19 cellular contexts compared by ENCODE assay signal in genomic region chr2:241255542-241256167, GRCh38. TPM values are rescaled to one million over a fixed set of nuclear protein-coding genes. Genes with fewer than 3 reads are reported as not detected.
DNase-seq lines count a peak whose midpoint lies in the region; ATAC-seq and TF ChIP-seq lines count a peak whose summit lies in the region.
"Had no signal": no experiment of that assay in that cellular context is flagged by ENCODE, and none has a peak within 500 bp of the region (broad histone marks: within the 10 kb centered on the region; RNA-seq: fewer than 3 reads in every experiment).

No MANE protein-coding gene starts in this region.

- H3K23ac ChIP-seq in trophoblast cell (ENCODE audit: low read length) = no peak overlapping the region

- TF ChIP-seq CTCF in endothelial cell (IDR thresholded peaks at IDR 0.05; ENCODE audit: unreplicated experiment) (no peak), psoas muscle (IDR thresholded peaks at IDR 0.05) (no peak), GM13977 (IDR thresholded peaks at IDR 0.05; ENCODE audit: extremely low read depth, insufficient read depth, missing control alignments) (no peak), hepatocyte (IDR thresholded peaks at IDR 0.05; ENCODE audit: poor library complexity) (no peak)

- no peak overlapping the region for H3K14ac ChIP-seq in trophoblast cell (ENCODE audit: low read length)

- H2AFZ ChIP-seq in hepatocyte (no peak overlapping the region), trophoblast cell (ENCODE audit: insufficient read depth, low read length, poor library complexity) (no peak overlapping the region)

- H3K9ac ChIP-seq in trophoblast cell (ENCODE audit: low read length) = no peak overlapping the region

- H3K36me3 Mint-ChIP-seq in endothelial cell (ENCODE audit: low read depth, unreplicated experiment) = peaks cover 52% of the 10 kb centered on the region

- no peaks in the 10 kb centered on the region for H3K79me1 ChIP-seq in trophoblast cell (ENCODE audit: low read length)

- no peak overlapping the region for H2BK5ac ChIP-seq in trophoblast cell (ENCODE audit: low read depth, low read length, poor library complexity)

- H3K9me3 ChIP-seq in psoas muscle = no peaks in the 10 kb centered on the region
- no peaks in the 10 kb centered on the region for H3K9me3 ChIP-seq in hepatocyte (ENCODE audit: low read depth)
- H3K9me3 ChIP-seq in trophoblast cell (ENCODE audit: insufficient read depth, low read depth, low read length) = no peaks in the 10 kb centered on the region
- H3K9me3 ChIP-seq: A549 had no signal

- H3K4me1 Mint-ChIP-seq in endothelial cell (ENCODE audit: unreplicated experiment) = no peaks in the 10 kb centered on the region
- H3K4me1 Mint-ChIP-seq: CD14-positive monocyte had no signal

- H3K27ac ChIP-seq in psoas muscle (no peak overlapping the region), hepatocyte (no peak overlapping the region), trophoblast cell (ENCODE audit: low read depth, low read length) (no peak overlapping the region)
- H3K27ac ChIP-seq: A549 had no signal

- in situ Hi-C loops in GM13977 (cut with MboI; ENCODE audit: low pct_unique_long_range_greater_than_20kb, low sequenced_read_pairs, unreplicated experiment) = no loop called here

- H4K8ac ChIP-seq in trophoblast cell (ENCODE audit: low read depth, low read length) = no peak overlapping the region

- ATAC-seq in psoas muscle = peak in 3 of 4 donors; percentile 61 to 71 (median 65)
- ATAC-seq: A549, HCT116, Panc1 had no signal

- no peak overlapping the region for H3K27ac Mint-ChIP-seq in endothelial cell (ENCODE audit: unreplicated experiment)

- peaks cover 3% of the 10 kb centered on the region for H3K27me3 Mint-ChIP-seq in endothelial cell (ENCODE audit: unreplicated experiment)

- no peak overlapping the region for H3K4ac ChIP-seq in trophoblast cell (ENCODE audit: low read depth, low read length)

- H3K4me1 ChIP-seq in psoas muscle (no peaks in the 10 kb centered on the region), hepatocyte (ENCODE audit: insufficient read depth) (no peaks in the 10 kb centered on the region), trophoblast cell (ENCODE audit: control insufficient read depth in 1 of 2, insufficient read depth in 2 of 2, low read length in 2 of 2) (no peaks in the 10 kb centered on the region)
- H3K4me1 ChIP-seq: A549 had no signal

- H3K4me3 ChIP-seq in psoas muscle (no peak overlapping the region), hepatocyte (no peak overlapping the region), trophoblast cell (ENCODE audit: low read depth, low read length) (no peak overlapping the region)
- H3K4me3 ChIP-seq: A549 had no signal

- no peak overlapping the region for H4K91ac ChIP-seq in trophoblast cell (ENCODE audit: low read depth, low read length)

- peaks cover 61% of the 10 kb centered on the region for H3K79me2 ChIP-seq in hepatocyte
- H3K79me2 ChIP-seq in trophoblast cell (ENCODE audit: control insufficient read depth, insufficient read depth, low read length, poor library complexity) = no peaks in the 10 kb centered on the region

- no peaks in the 10 kb centered on the region for H3K9me2 ChIP-seq in hepatocyte (replicated peaks; ENCODE audit: insufficient read depth)

- peaks cover 61% of the 10 kb centered on the region for H4K20me1 ChIP-seq in hepatocyte (ENCODE audit: insufficient read depth, poor library complexity, severe bottlenecking)

- intact Hi-C loops in psoas muscle (cut with DNase I) = no loop called here

- no peak overlapping the region for H2BK12ac ChIP-seq in trophoblast cell (ENCODE audit: low read length)

- peak overlapping the region; percentile 71 for H3K4me3 Mint-ChIP-seq in endothelial cell (ENCODE audit: unreplicated experiment)
- H3K4me3 Mint-ChIP-seq: CD14-positive monocyte had no signal

- H3K36me3 ChIP-seq in psoas muscle (ENCODE audit: insufficient read depth in 1 of 2, low read depth in 1 of 2) (peaks cover 33 to 100% of the 10 kb centered on the region in 2 donors), hepatocyte (replicated peaks; ENCODE audit: insufficient read depth, low read depth) (no peaks in the 10 kb centered on the region), trophoblast cell (ENCODE audit: control insufficient read depth in 1 of 2, insufficient read depth in 2 of 2, low read length in 2 of 2) (peaks cover 73 to 81% of the 10 kb centered on the region in 2 experiments)

- no peak overlapping the region for H3K18ac ChIP-seq in trophoblast cell (ENCODE audit: low read length)

- DNase-seq in Ammon's horn (ENCODE audit: low spot score) = peak; percentile 31
- no peak for DNase-seq in endothelial cell (ENCODE audit: low spot score)
- DNase-seq in medulla oblongata (ENCODE audit: extremely low spot score) = peak; percentile 27
- DNase-seq in psoas muscle = peak in 1 of 2 donors; percentile 54
- DNase-seq in GM13977 (ENCODE audit: low spot score) = no peak
- no peak for DNase-seq in NCI-H2227 (lab: John Stamatoyannopoulos, UW; ENCODE audit: unreplicated experiment)
- DNase-seq in hepatocyte (ENCODE audit: low spot score) = no peak
- no peak for DNase-seq in trophoblast cell
- DNase-seq: COR-L47, Karpas-422, MM.1S, NCI-H1105 treated with DMSO at 0.1 percent for 48 hours, NCI-H187 treated with DMSO at 0.1 percent for 48 hours, NCI-H2171, NCI-H510A treated with DMSO at 0.1 percent for 48 hours had no signal

- no peak overlapping the region for H4K12ac ChIP-seq in trophoblast cell (ENCODE audit: low read depth, low read length)

- no peak overlapping the region for H2BK120ac ChIP-seq in trophoblast cell (ENCODE audit: insufficient read depth, low read length, poor library complexity)

- no peak overlapping the region for H2AK5ac ChIP-seq in trophoblast cell (ENCODE audit: low read length)

- H3K9me3 Mint-ChIP-seq in endothelial cell (ENCODE audit: unreplicated experiment) = no peaks in the 10 kb centered on the region
- H3K9me3 Mint-ChIP-seq: CD14-positive monocyte had no signal

- H3K27me3 ChIP-seq in psoas muscle (ENCODE audit: insufficient read depth in 3 of 3, low read length in 2 of 3) (no peaks in the 10 kb centered on the region), hepatocyte (no peaks in the 10 kb centered on the region), trophoblast cell (ENCODE audit: insufficient read depth, low read length) (no peaks in the 10 kb centered on the region)

- H3K4me2 ChIP-seq in hepatocyte (no peak overlapping the region), trophoblast cell (ENCODE audit: low read length) (no peak overlapping the region)
- H3K4me2 ChIP-seq: A549 had no signal

- WGBS in psoas muscle, 3 donors = 56 to 62% (median 58%) methylated on average over 13 of the region's 13 CpGs
- WGBS in hepatocyte (ENCODE audit: low lambda C conversion rate, missing lambda C conversion rate) = 93% methylated on average over 13 of the region's 13 CpGs
- WGBS in trophoblast cell (ENCODE audit: extremely low coverage, insufficient coverage, insufficient read length) = no CpG with 5 or more reads among the region's 13 CpGs

RNA-seq across cellular contexts. Expression of gene HDLBP, which starts 59.8 kb away (rescaled TPM):
- 364 TPM for total RNA-seq in endothelial cell (ENCODE audit: unreplicated experiment)
- total RNA-seq in psoas muscle = 100 to 1,000 TPM; 349 to 526 (median 469) TPM
- polyA plus RNA-seq in psoas muscle = 100 to 1,000 TPM; 264 to 421 (median 283) TPM
- 393 and 437 TPM in 2 replicates for total RNA-seq in hepatocyte
- polyA plus RNA-seq in hepatocyte = 389 and 394 TPM in 2 replicates
- polyA plus RNA-seq in trophoblast cell (2013) = 771 and 822 TPM in 2 replicates

Comparison
In these comparisons a context has a peak if more than half of its experiments do, and no peak if none do; other contexts are left out.
1. DNase-seq: peak in Ammon's horn (single experiment) and medulla oblongata (single experiment); none in endothelial cell (single experiment), GM13977 (single experiment), NCI-H2227 (single experiment), hepatocyte (single experiment) and trophoblast cell (0 of 2).